Comparison of ENCODE assay signal across 1 cellular context in genomic region chr21:36989199-36989698, GRCh38.
TF ChIP-seq lines count a peak whose summit lies in the region.

No MANE protein-coding gene starts in this region.

TF ChIP-seq in HCT116, 20 proteins besides CTCF, POLR2A, EP300 and RAD21:
- TF ChIP-seq CBX3 (IDR thresholded peaks at IDR 0.05; ENCODE audit: low read depth) = 0 out of 2 replicates have a peak, but pooled peaks have one; percentile 8
- TF ChIP-seq SP1 (IDR thresholded peaks at IDR 0.05; ENCODE audit: low read depth) = 0 out of 2 replicates have a peak, but pooled peaks have one; percentile 3
